In genomic region chr7:138167222-138167621, GRCh38 we compare ENCODE assay signal across 15 cellular contexts.
DNase-seq lines count a peak whose midpoint lies in the region; ATAC-seq and TF ChIP-seq lines count a peak whose summit lies in the region.
"Had no signal": no experiment of that assay in that cellular context is flagged by ENCODE, and none has a peak within 500 bp of the region (broad histone marks: within the 10 kb centered on the region; RNA-seq: fewer than 3 reads in every experiment).

No MANE protein-coding gene starts in this region.

- H3K36me3 ChIP-seq in HUES6 (ENCODE audit: control insufficient read depth, insufficient read depth, low read length) (peaks cover 18% of the 10 kb centered on the region), ectodermal cell (ENCODE audit: control insufficient read depth, insufficient read depth, low read length) (peaks cover 7% of the 10 kb centered on the region), iPS-20b (ENCODE audit: insufficient read depth, low read depth, low read length) (peaks cover 12% of the 10 kb centered on the region)
- H3K36me3 ChIP-seq: BLaER1, SJSA1 had no signal

- H3K27me3 ChIP-seq in HUES6 (ENCODE audit: control insufficient read depth, insufficient read depth, low read length) (no peaks in the 10 kb centered on the region), ectodermal cell (ENCODE audit: control insufficient read depth, insufficient read depth, low read length, poor library complexity, severe bottlenecking) (no peaks in the 10 kb centered on the region), iPS-20b (ENCODE audit: insufficient read depth, low read length) (no peaks in the 10 kb centered on the region)
- H3K27me3 ChIP-seq: BLaER1, SJSA1 had no signal

- peak; percentile 10 for TF ChIP-seq CTCF in retinal pigment epithelial cell (conservative IDR thresholded peaks at IDR 0.05; ENCODE audit: low read depth, low read length)

- H3K4me3 ChIP-seq in HUES6 (ENCODE audit: low read depth, low read length) (peak overlapping the region; percentile 7; the same call in 1 of the 2 replicates), ectodermal cell (ENCODE audit: insufficient read depth, low read depth, low read length) (no peak overlapping the region), iPS-20b (ENCODE audit: low read length) (no peak overlapping the region), retinal pigment epithelial cell (ENCODE audit: low read length) (no peak overlapping the region)
- H3K4me3 ChIP-seq: BLaER1, K562, SJSA1 had no signal

- H3K9ac ChIP-seq in HUES6 (ENCODE audit: low read length) (peak overlapping the region; percentile 80), iPS-20b (ENCODE audit: low read depth, low read length) (peak overlapping the region; percentile 73; the same call in 1 of the 2 replicates)
- H3K9ac ChIP-seq: BLaER1 had no signal

- H3K9me3 ChIP-seq in HUES6 (ENCODE audit: control insufficient read depth, insufficient read depth, low read depth, low read length) (peaks cover 31% of the 10 kb centered on the region), ectodermal cell (ENCODE audit: control insufficient read depth, low read length) (peaks cover 10% of the 10 kb centered on the region), iPS-20b (ENCODE audit: insufficient read depth, low read depth, low read length) (peaks cover 20% of the 10 kb centered on the region)
- H3K9me3 ChIP-seq: SJSA1 had no signal

- H3K27ac ChIP-seq in HUES6 (ENCODE audit: low read depth, low read length), result peak overlapping the region; percentile 100
- H3K27ac ChIP-seq in ectodermal cell (ENCODE audit: insufficient read depth, low read depth, low read length, poor library complexity, severe bottlenecking), result peak overlapping the region; percentile 58
- H3K27ac ChIP-seq in iPS-20b (ENCODE audit: low read length), result peak overlapping the region; percentile 73
- H3K27ac ChIP-seq: BLaER1, SJSA1 had no signal

- WGBS in ectodermal cell, 2 experiments, result 27 to 37% methylated on average over 3 of the region's 3 CpGs

- peaks cover 49% of the 10 kb centered on the region for H3K4me1 ChIP-seq in HUES6 (ENCODE audit: control insufficient read depth, insufficient read depth, low read length)
- H3K4me1 ChIP-seq in ectodermal cell (ENCODE audit: control insufficient read depth, insufficient read depth, low read length), result peaks cover 29% of the 10 kb centered on the region
- peaks cover 45% of the 10 kb centered on the region for H3K4me1 ChIP-seq in iPS-20b (ENCODE audit: insufficient read depth, low read length)

- ATAC-seq in HG02852 (IDR thresholded peaks at IDR 0.05; ENCODE audit: unreplicated experiment) (no peak), HG03159 (IDR thresholded peaks at IDR 0.05; ENCODE audit: unreplicated experiment) (no peak)
- ATAC-seq: K562 had no signal

- DNase-seq in retinal pigment epithelial cell (ENCODE audit: low read depth), result no peak
- no peak for DNase-seq in activated CD4-positive, alpha-beta T cell treated with anti-CD3 and anti-CD28 coated beads for 1 hour
- DNase-seq in NCI-H345 (lab: John Stamatoyannopoulos, UW), result no peak
- DNase-seq: DMS153, NCI-H1092, NCI-H1694, NCI-H2107 had no signal
